2 cellular contexts compared by ENCODE assay signal in genomic region chr20:63306673-63307537, GRCh38.
TF ChIP-seq lines count a peak whose summit lies in the region.

No MANE protein-coding gene starts in this region.

TF ChIP-seq in HepG2, 621 proteins besides CTCF, POLR2A, EP300 and RAD21:
- TF ChIP-seq, protein P1, sequence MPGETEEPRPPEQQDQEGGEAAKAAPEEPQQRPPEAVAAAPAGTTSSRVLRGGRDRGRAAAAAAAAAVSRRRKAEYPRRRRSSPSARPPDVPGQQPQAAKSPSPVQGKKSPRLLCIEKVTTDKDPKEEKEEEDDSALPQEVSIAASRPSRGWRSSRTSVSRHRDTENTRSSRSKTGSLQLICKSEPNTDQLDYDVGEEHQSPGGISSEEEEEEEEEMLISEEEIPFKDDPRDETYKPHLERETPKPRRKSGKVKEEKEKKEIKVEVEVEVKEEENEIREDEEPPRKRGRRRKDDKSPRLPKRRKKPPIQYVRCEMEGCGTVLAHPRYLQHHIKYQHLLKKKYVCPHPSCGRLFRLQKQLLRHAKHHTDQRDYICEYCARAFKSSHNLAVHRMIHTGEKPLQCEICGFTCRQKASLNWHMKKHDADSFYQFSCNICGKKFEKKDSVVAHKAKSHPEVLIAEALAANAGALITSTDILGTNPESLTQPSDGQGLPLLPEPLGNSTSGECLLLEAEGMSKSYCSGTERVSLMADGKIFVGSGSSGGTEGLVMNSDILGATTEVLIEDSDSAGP (CRISPR knock-in tag; IDR thresholded peaks at IDR 0.05; ENCODE audit: borderline replicate concordance) = 0 out of 2 replicates have a peak, but pooled peaks have one; percentile 35
- TF ChIP-seq AKNA (CRISPR knock-in tag; IDR thresholded peaks at IDR 0.05; ENCODE audit: borderline replicate concordance) (no peak), ZSCAN22 (CRISPR knock-in tag; IDR thresholded peaks at IDR 0.05) (peak; percentile 94)

TF ChIP-seq in H1, 55 proteins besides CTCF, POLR2A, EP300 and RAD21:
- TF ChIP-seq SP2 (IDR thresholded peaks at IDR 0.05; ENCODE audit: low read length) (no peak), MAFK (IDR thresholded peaks at IDR 0.05; ENCODE audit: low read depth, low read length) (no peak), ZNF274 (IDR thresholded peaks at IDR 0.05; ENCODE audit: borderline replicate concordance, extremely low read depth, low read length) (no peak), SIN3A (conservative IDR thresholded peaks at IDR 0.05 in 1 of 2, IDR thresholded peaks at IDR 0.05 in 1 of 2; ENCODE audit: low read depth in 1 of 2, low read length in 2 of 2) (no peak), POU5F1 (IDR thresholded peaks at IDR 0.05; ENCODE audit: low read depth, low read length) (no peak), CBX8 (IDR thresholded peaks at IDR 0.05; ENCODE audit: borderline replicate concordance, low read depth, low read length) (no peak), HDAC2 (IDR thresholded peaks at IDR 0.05; ENCODE audit: borderline replicate concordance in 1 of 2, low read depth in 2 of 2, low read length in 2 of 2) (no peak), NANOG (IDR thresholded peaks at IDR 0.05; ENCODE audit: insufficient read depth, low read depth, low read length, poor library complexity, severe bottlenecking) (no peak), EZH2 (IDR thresholded peaks at IDR 0.05; ENCODE audit: low read depth, low read length, severe bottlenecking) (no peak), SIRT6 (IDR thresholded peaks at IDR 0.05; ENCODE audit: low read length) (no peak), SRF (IDR thresholded peaks at IDR 0.05; ENCODE audit: low read depth, low read length) (no peak), PHF8 (conservative IDR thresholded peaks at IDR 0.05; ENCODE audit: low read depth, low read length) (no peak), TAF1 (IDR thresholded peaks at IDR 0.05; ENCODE audit: low read depth, low read length) (no peak), NRF1 (IDR thresholded peaks at IDR 0.05; ENCODE audit: low read depth, low read length) (no peak), GTF2F1 (IDR thresholded peaks at IDR 0.05; ENCODE audit: borderline replicate concordance, low read depth, low read length) (no peak), RXRA (IDR thresholded peaks at IDR 0.05; ENCODE audit: insufficient read depth, low read depth, low read length) (no peak), SP1 (IDR thresholded peaks at IDR 0.05; ENCODE audit: low read depth, low read length) (no peak)
- TF ChIP-seq, protein P2, sequence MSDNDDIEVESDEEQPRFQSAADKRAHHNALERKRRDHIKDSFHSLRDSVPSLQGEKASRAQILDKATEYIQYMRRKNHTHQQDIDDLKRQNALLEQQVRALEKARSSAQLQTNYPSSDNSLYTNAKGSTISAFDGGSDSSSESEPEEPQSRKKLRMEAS (IDR thresholded peaks at IDR 0.05) = no peak
- TF ChIP-seq, protein P3, sequence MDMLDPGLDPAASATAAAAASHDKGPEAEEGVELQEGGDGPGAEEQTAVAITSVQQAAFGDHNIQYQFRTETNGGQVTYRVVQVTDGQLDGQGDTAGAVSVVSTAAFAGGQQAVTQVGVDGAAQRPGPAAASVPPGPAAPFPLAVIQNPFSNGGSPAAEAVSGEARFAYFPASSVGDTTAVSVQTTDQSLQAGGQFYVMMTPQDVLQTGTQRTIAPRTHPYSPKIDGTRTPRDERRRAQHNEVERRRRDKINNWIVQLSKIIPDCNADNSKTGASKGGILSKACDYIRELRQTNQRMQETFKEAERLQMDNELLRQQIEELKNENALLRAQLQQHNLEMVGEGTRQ (IDR thresholded peaks at IDR 0.05; ENCODE audit: low read length) = no peak
